In the genomic region with DNA sequence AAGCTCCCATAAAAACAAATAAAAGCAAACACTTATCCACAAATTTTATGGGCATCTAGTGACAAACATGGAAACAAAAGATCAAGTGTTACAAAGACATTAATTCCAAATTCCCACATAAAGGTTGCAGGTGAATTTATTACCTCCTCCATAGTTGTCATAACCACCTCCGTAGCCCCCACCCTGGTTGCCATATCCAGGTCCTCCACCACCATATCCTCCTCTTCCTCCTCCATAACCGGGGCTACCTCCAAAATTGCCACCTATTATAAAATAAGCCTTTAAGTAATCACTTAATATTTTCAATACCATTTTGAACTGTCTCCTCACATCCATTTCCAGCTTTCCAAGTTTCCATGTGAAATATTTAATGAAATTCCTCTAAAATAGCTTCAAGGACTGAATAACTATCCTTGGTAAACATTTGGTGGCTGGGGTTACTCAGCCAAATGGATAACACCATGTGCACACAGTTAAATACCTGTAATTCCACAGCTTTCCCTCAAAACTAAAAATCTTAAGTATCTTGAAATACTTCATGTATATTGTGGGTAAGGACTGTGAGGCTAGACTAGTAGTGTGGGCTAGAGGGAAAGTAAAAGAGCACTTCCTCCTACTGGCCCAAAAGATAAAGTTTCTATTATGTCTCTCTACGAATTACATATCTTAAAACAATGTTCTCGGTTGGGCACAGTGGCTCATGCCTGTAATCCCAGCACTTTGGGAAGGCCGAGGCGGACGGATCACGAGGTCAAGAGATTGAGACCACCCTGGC, we compare ENCODE assay signal across 1 cellular context.
TF ChIP-seq lines count a peak whose summit lies in the region.

No MANE protein-coding gene starts in this region.

TF ChIP-seq in HepG2, 621 proteins besides CTCF, POLR2A, EP300 and RAD21:
- TF ChIP-seq, protein P1, sequence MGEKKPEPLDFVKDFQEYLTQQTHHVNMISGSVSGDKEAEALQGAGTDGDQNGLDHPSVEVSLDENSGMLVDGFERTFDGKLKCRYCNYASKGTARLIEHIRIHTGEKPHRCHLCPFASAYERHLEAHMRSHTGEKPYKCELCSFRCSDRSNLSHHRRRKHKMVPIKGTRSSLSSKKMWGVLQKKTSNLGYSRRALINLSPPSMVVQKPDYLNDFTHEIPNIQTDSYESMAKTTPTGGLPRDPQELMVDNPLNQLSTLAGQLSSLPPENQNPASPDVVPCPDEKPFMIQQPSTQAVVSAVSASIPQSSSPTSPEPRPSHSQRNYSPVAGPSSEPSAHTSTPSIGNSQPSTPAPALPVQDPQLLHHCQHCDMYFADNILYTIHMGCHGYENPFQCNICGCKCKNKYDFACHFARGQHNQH (CRISPR knock-in tag; IDR thresholded peaks at IDR 0.05) = no peak
- TF ChIP-seq ZSCAN25 (CRISPR knock-in tag; IDR thresholded peaks at IDR 0.05) (no peak), MBD4 (IDR thresholded peaks at IDR 0.05; ENCODE audit: borderline replicate concordance, low read length) (peak; percentile 67; the same call in 1 of the 2 replicates)
